ENCODE assay signal across 8 cellular contexts in genomic region chr3:2099028-2099671, GRCh38. TPM values are rescaled to one million over a fixed set of nuclear protein-coding genes. Genes with fewer than 3 reads are reported as not detected.
DNase-seq lines count a peak whose midpoint lies in the region; ATAC-seq lines count a peak whose summit lies in the region.

No MANE protein-coding gene starts in this region.

- H3K18ac ChIP-seq in neuronal stem cell (ENCODE audit: low read length): peak overlapping the region; percentile 88

- peaks cover 0 to 4% (median 0%) of the 10 kb centered on the region in 9 donors for H3K9me3 Mint-ChIP-seq in naive thymus-derived CD8-positive, alpha-beta T cell

- peak overlapping the region; percentile 99 for H3K4me2 ChIP-seq in neuronal stem cell (ENCODE audit: insufficient read depth, low read length, poor library complexity, severe bottlenecking)

- 53% methylated on average over 58 of the region's 58 CpGs for whole genome bisulfite sequencing in HUES64
- no CpG with 5 or more reads among the region's 58 CpGs for WGBS in neuronal stem cell (ENCODE audit: extremely low coverage in 2 of 2, insufficient read length in 2 of 2, insufficient replicate concordance in 1 of 2), 2 donors

- peak overlapping the region in 3 of 10 donors; percentile 44 to 60 (median 48) for H3K4me3 Mint-ChIP-seq in naive thymus-derived CD8-positive, alpha-beta T cell

- in situ Hi-C loops in Caki2 (cut with HindIII; ENCODE audit: low pct_unique_long_range_greater_than_20kb, low sequenced_read_pairs): no loop called here

- peak overlapping the region; percentile 8; the same call in 1 of the 2 replicates for H3K9ac ChIP-seq in HUES64 (ENCODE audit: low read depth, low read length)
- H3K9ac ChIP-seq in neuronal stem cell (ENCODE audit: low read depth, low read length, poor library complexity): peak overlapping the region; percentile 74

- H2AFZ ChIP-seq in neuronal stem cell (ENCODE audit: low read length): peak overlapping the region; percentile 97

- no peak overlapping the region for H3K14ac ChIP-seq in neuronal stem cell (ENCODE audit: low read length)

- no peak overlapping the region for H3K4ac ChIP-seq in neuronal stem cell (ENCODE audit: low read length)

- H3K9me3 ChIP-seq in HUES64 (ENCODE audit: insufficient read depth, low read depth, low read length) (peaks cover 4% of the 10 kb centered on the region; the same call in 1 of the 2 replicates), neuronal stem cell (replicated peaks in 1 of 2; ENCODE audit: control insufficient read depth in 2 of 2, insufficient read depth in 1 of 2, low read depth in 1 of 2, low read length in 2 of 2) (no peaks in the 10 kb centered on the region)

- H3K4me3 ChIP-seq in HUES64 (ENCODE audit: low read length) (peak overlapping the region; percentile 68), neuronal stem cell (ENCODE audit: low read length in 2 of 2) (peak overlapping the region; percentile 45 to 89)

- H3K27ac ChIP-seq in HUES64 (ENCODE audit: low read depth, low read length) (no peak overlapping the region), neuronal stem cell (replicated peaks; ENCODE audit: low read length) (no peak overlapping the region)

- peak; percentile 25 for ATAC-seq in esophagus mucosa
- ATAC-seq in GM19324 (IDR thresholded peaks at IDR 0.05; ENCODE audit: low FRiP score, unreplicated experiment): no peak
- no peak for ATAC-seq in naive thymus-derived CD8-positive, alpha-beta T cell

- H3K36me3 Mint-ChIP-seq in naive thymus-derived CD8-positive, alpha-beta T cell: no peaks in the 10 kb centered on the region

- no peak overlapping the region for H4K91ac ChIP-seq in neuronal stem cell (ENCODE audit: low read depth, low read length, poor library complexity)

- H2BK15ac ChIP-seq in neuronal stem cell (ENCODE audit: low read length): peak overlapping the region; percentile 16

- H2BK12ac ChIP-seq in neuronal stem cell (ENCODE audit: low read length): no peak overlapping the region

- H2BK5ac ChIP-seq in neuronal stem cell (ENCODE audit: low read length): no peak overlapping the region

- no peak overlapping the region for H3K23ac ChIP-seq in neuronal stem cell (ENCODE audit: low read depth, low read length, poor library complexity)

- no peak overlapping the region for H4K8ac ChIP-seq in neuronal stem cell (ENCODE audit: low read depth, low read length)

- H3K4me1 ChIP-seq in HUES64 (ENCODE audit: insufficient read depth, low read length) (peaks cover 23% of the 10 kb centered on the region), neuronal stem cell (ENCODE audit: control insufficient read depth in 2 of 2, insufficient read depth in 1 of 2, low read depth in 1 of 2, low read length in 2 of 2) (peaks cover 0 to 17% of the 10 kb centered on the region in 2 donors)

- H3K36me3 ChIP-seq in HUES64 (ENCODE audit: insufficient read depth, low read length) (no peaks in the 10 kb centered on the region), neuronal stem cell (replicated peaks in 1 of 2; ENCODE audit: control insufficient read depth in 2 of 2, insufficient read depth in 2 of 2, low read length in 2 of 2) (no peaks in the 10 kb centered on the region)

- POLR2A ChIA-PET in naive thymus-derived CD8-positive, alpha-beta T cell (lab: Charles Lee): no interaction called here

- no peak overlapping the region for H2AK5ac ChIP-seq in neuronal stem cell (ENCODE audit: low read depth, low read length)

- H3K27me3 Mint-ChIP-seq in naive thymus-derived CD8-positive, alpha-beta T cell: peaks cover 29 to 68% (median 43%) of the 10 kb centered on the region in 5 donors

- H3K27me3 ChIP-seq in HUES64 (ENCODE audit: insufficient read depth, low read length) (peaks cover 77% of the 10 kb centered on the region), neuronal stem cell (ENCODE audit: control insufficient read depth in 3 of 3, insufficient read depth in 3 of 3, low read depth in 1 of 3, low read length in 3 of 3) (peaks cover 2 to 77% (median 22%) of the 10 kb centered on the region in 3 experiments)

- DNase-seq in Caki2 (ENCODE audit: low read depth): peak; percentile 38
- DNase-seq in neuronal stem cell (ENCODE audit: low spot score): peak; percentile 58
- no peak for DNase-seq in epidermal melanocyte (ENCODE audit: insufficient read length, low spot score)
- DNase-seq in naive thymus-derived CD8-positive, alpha-beta T cell: no peak
- no peak for DNase-seq in NCI-H2107 (lab: John Stamatoyannopoulos, UW)

- peak overlapping the region; percentile 93 for H2BK120ac ChIP-seq in neuronal stem cell (ENCODE audit: low read depth, low read length)

- no peak overlapping the region for H3K27ac Mint-ChIP-seq in naive thymus-derived CD8-positive, alpha-beta T cell

- H3K4me1 Mint-ChIP-seq in naive thymus-derived CD8-positive, alpha-beta T cell: peaks cover 0 to 9% (median 4%) of the 10 kb centered on the region in 4 donors

- no peaks in the 10 kb centered on the region for H3K79me1 ChIP-seq in neuronal stem cell (ENCODE audit: low read depth, low read length)

RNA-seq across cellular contexts. Expression of gene CNTN4, which starts 0.5 kb away (rescaled TPM):
- 1.8 and 13.1 TPM in 2 replicates for total RNA-seq in Caki2 (2014; rRNA removed; shearing (Covaris generic); ENCODE audit: low replicate concordance)
- 0.45 TPM for polyA plus RNA-seq in HUES64 (2013, experiment 1 of 2)
- 0.76 TPM for polyA plus RNA-seq in HUES64 (2013, experiment 2 of 2)
- 0.68 TPM for total RNA-seq in esophagus mucosa
- polyA plus RNA-seq in neuronal stem cell (2013, experiment 1 of 2): 5.2 TPM
- polyA plus RNA-seq in neuronal stem cell (2013, experiment 2 of 2): 6.5 TPM
- not detected for total RNA-seq in naive thymus-derived CD8-positive, alpha-beta T cell
- polyA plus RNA-seq in naive thymus-derived CD8-positive, alpha-beta T cell: not detected

Comparison
In these comparisons a context has a peak if more than half of its experiments do, and no peak if none do; other contexts are left out.
1. DNase-seq: peak in Caki2 (single experiment) and neuronal stem cell (single experiment); none in epidermal melanocyte (single experiment), naive thymus-derived CD8-positive, alpha-beta T cell (0 of 10) and NCI-H2107 (single experiment).